In the genomic region with DNA sequence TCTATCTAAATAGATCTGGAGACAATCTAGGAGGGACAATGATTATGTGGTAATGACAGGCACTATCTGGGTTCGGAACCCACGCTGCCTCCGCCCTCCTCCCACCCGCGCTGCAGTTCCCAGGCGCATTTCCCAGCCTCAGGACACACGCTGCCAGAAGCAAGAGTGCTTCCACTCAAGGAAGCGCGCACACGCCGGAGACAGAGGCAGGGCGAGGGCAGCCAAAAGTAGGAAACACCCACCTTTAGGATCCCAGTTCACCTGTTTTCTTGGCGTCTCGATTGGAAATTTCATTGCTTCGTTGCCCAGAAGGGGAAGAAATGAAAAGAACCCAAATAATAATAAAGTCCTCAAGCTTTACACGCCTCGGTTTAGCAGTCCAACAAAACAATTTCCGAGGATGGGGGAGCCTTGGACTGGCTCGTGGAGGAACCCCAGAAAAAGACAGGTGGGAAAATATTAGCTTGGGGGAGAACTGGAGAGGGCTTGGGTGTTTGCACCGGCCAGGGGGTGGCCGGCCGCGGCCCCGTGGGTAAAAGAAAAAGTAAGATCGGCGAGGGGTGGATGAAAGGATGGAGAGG, we compare ENCODE assay signal across 11 cellular contexts. TPM values are rescaled to one million over a fixed set of nuclear protein-coding genes. Genes with fewer than 3 reads are reported as not detected.
DNase-seq lines count a peak whose midpoint lies in the region; ATAC-seq and TF ChIP-seq lines count a peak whose summit lies in the region.
"Had no signal": no experiment of that assay in that cellular context is flagged by ENCODE, and none has a peak within 500 bp of the region (broad histone marks: within the 10 kb centered on the region; RNA-seq: fewer than 3 reads in every experiment).

No MANE protein-coding gene starts in this region.

- 4% methylated on average over 26 of the region's 26 CpGs for WGBS in esophagus muscularis mucosa
- WGBS in trophoblast cell (ENCODE audit: extremely low coverage, insufficient coverage, insufficient read length) = no CpG with 5 or more reads among the region's 26 CpGs

- no peak for TF ChIP-seq EP300 in esophagus muscularis mucosa (IDR thresholded peaks at IDR 0.05)

- H2BK5ac ChIP-seq in trophoblast cell (ENCODE audit: low read depth, low read length, poor library complexity) = no peak overlapping the region

- intact Hi-C loops in esophagus muscularis mucosa (cut with DNase I) = no loop called here

- no peak overlapping the region for H2AK5ac ChIP-seq in trophoblast cell (ENCODE audit: low read length)

- TF ChIP-seq CTCF in esophagus muscularis mucosa (IDR thresholded peaks at IDR 0.05) = no peak

- no peak overlapping the region for H4K91ac ChIP-seq in trophoblast cell (ENCODE audit: low read depth, low read length)

- no peak overlapping the region for H2BK120ac ChIP-seq in trophoblast cell (ENCODE audit: insufficient read depth, low read length, poor library complexity)

- H4K12ac ChIP-seq in trophoblast cell (ENCODE audit: low read depth, low read length) = no peak overlapping the region

- H3K9me3 ChIP-seq in esophagus muscularis mucosa (no peaks in the 10 kb centered on the region), trophoblast cell (ENCODE audit: insufficient read depth, low read depth, low read length) (peaks cover 8% of the 10 kb centered on the region)

- no peaks in the 10 kb centered on the region for H3K79me1 ChIP-seq in trophoblast cell (ENCODE audit: low read length)

- no peak overlapping the region for H3K9ac ChIP-seq in trophoblast cell (ENCODE audit: low read length)

- H3K36me3 ChIP-seq in esophagus muscularis mucosa (no peaks in the 10 kb centered on the region), trophoblast cell (ENCODE audit: control insufficient read depth in 1 of 2, insufficient read depth in 2 of 2, low read length in 2 of 2) (no peaks in the 10 kb centered on the region)

- H3K27ac ChIP-seq in esophagus muscularis mucosa (replicated peaks in 1 of 4) = no peak overlapping the region
- no peak overlapping the region for H3K27ac ChIP-seq in trophoblast cell (ENCODE audit: low read depth, low read length)

- H3K79me2 ChIP-seq in trophoblast cell (ENCODE audit: control insufficient read depth, insufficient read depth, low read length, poor library complexity) = no peaks in the 10 kb centered on the region

- no peak overlapping the region for H2AFZ ChIP-seq in trophoblast cell (ENCODE audit: insufficient read depth, low read length, poor library complexity)

- H3K4me3 ChIP-seq in esophagus muscularis mucosa = peak overlapping the region; percentile 28 to 46 (median 36)
- H3K4me3 ChIP-seq in trophoblast cell (ENCODE audit: low read depth, low read length) = no peak overlapping the region

- H3K4me2 ChIP-seq in trophoblast cell (ENCODE audit: low read length) = peak overlapping the region; percentile 84

- H3K18ac ChIP-seq in trophoblast cell (ENCODE audit: low read length) = no peak overlapping the region

- no peak overlapping the region for H3K23ac ChIP-seq in trophoblast cell (ENCODE audit: low read length)

- H3K14ac ChIP-seq in trophoblast cell (ENCODE audit: low read length) = no peak overlapping the region

- no peak overlapping the region for H3K4ac ChIP-seq in trophoblast cell (ENCODE audit: low read depth, low read length)

- peaks cover 7 to 32% (median 24%) of the 10 kb centered on the region in 4 donors for H3K4me1 ChIP-seq in esophagus muscularis mucosa
- peaks cover 2 to 3% of the 10 kb centered on the region in 2 experiments for H3K4me1 ChIP-seq in trophoblast cell (ENCODE audit: control insufficient read depth in 1 of 2, insufficient read depth in 2 of 2, low read length in 2 of 2)

- H3K27me3 ChIP-seq in esophagus muscularis mucosa = peaks cover 0 to 88% (median 20%) of the 10 kb centered on the region in 4 donors
- H3K27me3 ChIP-seq in trophoblast cell (ENCODE audit: insufficient read depth, low read length) = peaks cover 66% of the 10 kb centered on the region

- no peak for ATAC-seq in GM18502 (IDR thresholded peaks at IDR 0.05; ENCODE audit: poor library complexity, unreplicated experiment)

- in situ Hi-C loops in KBM-7 (cut with MboI; ENCODE audit: low pct_unique_long_range_greater_than_20kb, low sequenced_read_pairs) = no loop called here

- DNase-seq in NCI-H2171 treated with DMSO at 0.1 percent for 48 hours (lab: John Stamatoyannopoulos, UW) = peak; percentile 26
- no peak for DNase-seq in NCI-H2171 (lab: John Stamatoyannopoulos, UW)
- peak; percentile 2 for DNase-seq in KBM-7
- no peak for DNase-seq in esophagus muscularis mucosa (ENCODE audit: extremely low spot score)
- no peak for DNase-seq in trophoblast cell
- DNase-seq in SHP77 (lab: John Stamatoyannopoulos, UW) = no peak
- no peak for DNase-seq in AG08396 (ENCODE audit: low spot score)
- DNase-seq: ACHN; activated CD4-positive, alpha-beta T cell treated with anti-CD3 and anti-CD28 coated beads, Interleukin-2, amount 50 U/mL, for 48 hours; KG1 had no signal

- H4K8ac ChIP-seq in trophoblast cell (ENCODE audit: low read depth, low read length) = no peak overlapping the region

- no peak overlapping the region for H2BK12ac ChIP-seq in trophoblast cell (ENCODE audit: low read length)

- TF ChIP-seq POLR2A in esophagus muscularis mucosa (IDR thresholded peaks at IDR 0.05; ENCODE audit: low read depth) = no peak

RNA-seq across cellular contexts. Expression of a gene that starts 0.5 kb away (rescaled TPM):
- under 1 TPM in 1 of 4 donors, not detected in 3; 0.17 TPM for total RNA-seq in esophagus muscularis mucosa
- 0.03 TPM in 1 of 2 replicates, not detected in the other for polyA plus RNA-seq in trophoblast cell (2013)

Comparison
In these comparisons a context has a peak if more than half of its experiments do, and no peak if none do; other contexts are left out.
1. DNase-seq: peak in NCI-H2171 treated with DMSO at 0.1 percent for 48 hours (single experiment) and KBM-7 (single experiment); none in NCI-H2171 (single experiment), esophagus muscularis mucosa (single experiment), trophoblast cell (0 of 2), SHP77 (0 of 2) and AG08396 (single experiment).